ENCODE assay signal across 10 cellular contexts in the genomic region with DNA sequence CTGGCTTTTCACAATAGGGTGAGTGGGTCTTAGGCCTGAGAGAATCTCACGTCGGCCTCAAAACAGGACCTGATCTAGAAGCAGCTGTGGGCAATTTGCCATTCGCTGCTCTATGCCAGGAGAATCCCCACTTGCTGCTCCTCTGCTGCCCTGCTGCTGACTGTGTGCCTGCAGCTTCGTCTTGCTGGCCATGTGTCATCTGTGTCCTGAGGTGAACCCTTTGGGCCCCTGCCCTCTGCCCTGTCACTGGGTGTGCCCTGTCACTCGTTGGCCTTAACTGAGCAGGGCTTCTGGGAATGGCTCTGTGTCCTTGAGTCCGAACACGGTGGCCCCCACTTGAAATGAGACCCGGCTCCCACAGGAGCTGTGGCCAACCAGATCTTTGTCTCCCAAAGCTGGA. TPM values are rescaled to one million over a fixed set of nuclear protein-coding genes. Genes with fewer than 3 reads are reported as not detected.
A peak's percentile ranks its signal among the peaks of the same experiment; 100 is the strongest.
DNase-seq lines count a peak whose midpoint lies in the region; ATAC-seq and TF ChIP-seq lines count a peak whose summit lies in the region.
"Had no signal": no experiment of that assay in that cellular context is flagged by ENCODE, and none has a peak within 500 bp of the region (broad histone marks: within the 10 kb centered on the region; RNA-seq: fewer than 3 reads in every experiment).

No MANE protein-coding gene starts in this region.

- no peak for DNase-seq in esophagus squamous epithelium (lab: John Stamatoyannopoulos, UW)
- no peak for DNase-seq in tibial nerve (ENCODE audit: low spot score in 2 of 2)
- DNase-seq in stimulated activated CD4-positive, alpha-beta T cell treated with anti-CD3 and anti-CD28 coated beads, Interleukin-12 subunit alpha, Interleukin-12 subunit beta, amount 100 ng/mL, for 4 hours, result no peak
- DNase-seq in lower leg skin (ENCODE audit: low spot score in 2 of 2), result no peak
- DNase-seq: activated T-cell treated with anti-CD3 and anti-CD28 coated beads, Interleukin-2, amount 50 U/mL, for 24 hours; H7; NK-92 treated with Interleukin-12 subunit alpha and Interleukin-12 subunit beta, amount 100 ng/mL, for 24 hours had no signal

- no peak overlapping the region for H2AFZ ChIP-seq in OCI-LY1 (ENCODE audit: low read length)

- no peak for TF ChIP-seq EP300 in tibial nerve (IDR thresholded peaks at IDR 0.05)

- H3K4me3 ChIP-seq in OCI-LY1 (ENCODE audit: low read depth, low read length, poor library complexity, severe bottlenecking) (no peak overlapping the region), esophagus squamous epithelium (no peak overlapping the region), muscle layer of duodenum (ENCODE audit: low read depth in 1 of 2, low read length in 2 of 2) (no peak overlapping the region), tibial nerve (no peak overlapping the region), lower leg skin (ENCODE audit: low read depth, poor library complexity, severe bottlenecking) (no peak overlapping the region)

- 82 to 96% methylated on average over 3 to 5 of the region's 8 CpGs for WGBS in esophagus squamous epithelium, 2 donors
- 43 to 45% methylated on average over 8 of the region's 8 CpGs for WGBS in tibial nerve, 2 donors
- WGBS in lower leg skin, 2 donors, result 48 to 49% methylated on average over 5 to 8 of the region's 8 CpGs

- intact Hi-C loops in esophagus squamous epithelium (cut with DNase I), result loop anchor here (2.0 to 10.0 kb wide), 2 partner anchors 108 to 170 kb away; no protein-coding TSS in a partner anchor
- intact Hi-C loops in lower leg skin (cut with DNase I; ENCODE audit: low total_unique reads), result loop anchor here (2.0 to 10.0 kb wide), 2 partner anchors 108 to 180 kb away; a partner anchor contains a TSS

- peaks cover 46% of the 10 kb centered on the region for H3K36me3 ChIP-seq in OCI-LY1 (ENCODE audit: insufficient read depth, low read length)
- peaks cover 0 to 36% (median 0%) of the 10 kb centered on the region in 3 donors for H3K36me3 ChIP-seq in esophagus squamous epithelium
- peaks cover 4 to 10% of the 10 kb centered on the region in 2 donors for H3K36me3 ChIP-seq in muscle layer of duodenum (ENCODE audit: control insufficient read depth in 1 of 2, insufficient read depth in 2 of 2, low read length in 2 of 2)
- peaks cover 0 to 24% (median 0%) of the 10 kb centered on the region in 3 donors for H3K36me3 ChIP-seq in tibial nerve

- no peak for ATAC-seq in activated CD4-positive, CD25-positive, alpha-beta regulatory T cell treated with anti-CD3 and anti-CD28 coated beads, Interleukin-2, amount 50 U/mL, for 24 hours

- H4K20me1 ChIP-seq in OCI-LY1 (ENCODE audit: insufficient read depth, low read length), result no peaks in the 10 kb centered on the region

- H3K4me2 ChIP-seq in OCI-LY1 (ENCODE audit: low read length), result no peak overlapping the region; the same call in 1 of the 2 replicates

- H3K9me3 ChIP-seq in OCI-LY1 (ENCODE audit: low read length) (no peaks in the 10 kb centered on the region), esophagus squamous epithelium (no peaks in the 10 kb centered on the region), muscle layer of duodenum (ENCODE audit: control insufficient read depth in 1 of 2, low read length in 2 of 2) (no peaks in the 10 kb centered on the region), tibial nerve (no peaks in the 10 kb centered on the region)

- TF ChIP-seq POLR2A in esophagus squamous epithelium (IDR thresholded peaks at IDR 0.05), result no peak
- TF ChIP-seq POLR2A in tibial nerve (IDR thresholded peaks at IDR 0.05), result no peak
- no peak for TF ChIP-seq POLR2A in lower leg skin (IDR thresholded peaks at IDR 0.05)

- no peak overlapping the region; the same call in 1 of the 2 replicates for H3K9ac ChIP-seq in OCI-LY1 (ENCODE audit: low read length)

- H3F3A ChIP-seq in OCI-LY1 (ENCODE audit: insufficient read depth, low read length), result no peaks in the 10 kb centered on the region

- H3K79me2 ChIP-seq in OCI-LY1 (ENCODE audit: insufficient read depth, low read length), result peaks cover 20% of the 10 kb centered on the region; the same call in 1 of the 2 replicates

- H3K27me3 ChIP-seq in OCI-LY1 (ENCODE audit: insufficient read depth, low read length) (no peaks in the 10 kb centered on the region), esophagus squamous epithelium (no peaks in the 10 kb centered on the region), muscle layer of duodenum (ENCODE audit: low read depth, low read length) (no peaks in the 10 kb centered on the region), tibial nerve (no peaks in the 10 kb centered on the region)

- peak overlapping the region; percentile 27 for H3K27ac ChIP-seq in OCI-LY1 (ENCODE audit: low read depth, low read length, poor library complexity, severe bottlenecking)
- H3K27ac ChIP-seq in esophagus squamous epithelium, result peak overlapping the region; percentile 33 to 65 (median 55)
- H3K27ac ChIP-seq in muscle layer of duodenum (ENCODE audit: low read length), result peak overlapping the region; percentile 19
- H3K27ac ChIP-seq in tibial nerve, result peak overlapping the region in 3 of 4 donors; percentile 26 to 54 (median 49)

- H3K4me1 ChIP-seq in OCI-LY1 (ENCODE audit: insufficient read depth, low read length, severe bottlenecking) (peaks cover 23% of the 10 kb centered on the region), esophagus squamous epithelium (peaks cover 11 to 42% (median 12%) of the 10 kb centered on the region in 3 donors), muscle layer of duodenum (ENCODE audit: control insufficient read depth in 1 of 2, insufficient read depth in 2 of 2, low read length in 2 of 2) (peaks cover 12 to 13% of the 10 kb centered on the region in 2 donors), tibial nerve (peaks cover 0 to 18% (median 5%) of the 10 kb centered on the region in 4 donors)

- no peaks in the 10 kb centered on the region for H3K9me2 ChIP-seq in OCI-LY1 (ENCODE audit: low read depth, low read length)

- no peak for TF ChIP-seq CTCF in OCI-LY1 (IDR thresholded peaks at IDR 0.05; ENCODE audit: low read length)
- TF ChIP-seq CTCF in esophagus squamous epithelium (IDR thresholded peaks at IDR 0.05), result no peak
- TF ChIP-seq CTCF in tibial nerve (IDR thresholded peaks at IDR 0.05), result no peak
- no peak for TF ChIP-seq CTCF in lower leg skin (IDR thresholded peaks at IDR 0.05)

RNA-seq across cellular contexts. Expression of a gene that starts 6.2 kb away (rescaled TPM):
- 10 to 100 TPM in 3 of 4 donors, 1 to 10 TPM in 1; 9.8 to 13.2 (median 11.2) TPM for total RNA-seq in esophagus squamous epithelium
- total RNA-seq in tibial nerve, result 10 to 100 TPM in 1 of 4 donors, 1 to 10 TPM in 3; 4.9 to 13.5 (median 5.6) TPM
- 10 to 100 TPM in 1 of 4 donors, 1 to 10 TPM in 3; 3.0 to 10.2 (median 6.1) TPM for total RNA-seq in lower leg skin

RNA-seq across cellular contexts. Expression of a gene that starts 28.0 kb away (rescaled TPM):
- under 1 TPM in 3 of 4 donors, not detected in 1; 0.19 to 0.49 (median 0.22) TPM for total RNA-seq in esophagus squamous epithelium
- 1 to 10 TPM in 1 of 4 donors, under 1 TPM in 1, not detected in 2; 0.22 to 1.6 TPM for total RNA-seq in tibial nerve
- under 1 TPM in 1 of 4 donors, not detected in 3; 0.16 TPM for total RNA-seq in lower leg skin

RNA-seq across cellular contexts. Expression of a gene that starts 29.4 kb away (rescaled TPM):
- total RNA-seq in esophagus squamous epithelium (100 to 1,000 TPM; 417 to 745 (median 637) TPM), tibial nerve (100 to 1,000 TPM; 337 to 421 (median 383) TPM), lower leg skin (100 to 1,000 TPM; 373 to 510 (median 455) TPM)

RNA-seq across cellular contexts. Expression of a gene that starts 41.3 kb away (rescaled TPM):
- total RNA-seq in esophagus squamous epithelium, result 10 to 100 TPM; 82.0 to 97.3 (median 89.7) TPM
- total RNA-seq in tibial nerve, result 10 to 100 TPM; 35.0 to 86.7 (median 50.4) TPM
- 10 to 100 TPM; 48.8 to 94.8 (median 81.7) TPM for total RNA-seq in lower leg skin
